ENCODE assay signal across 1 cellular context in genomic region chr13:91058919-91059318, GRCh38.
TF ChIP-seq lines count a peak whose summit lies in the region.

No MANE protein-coding gene starts in this region.

TF ChIP-seq in SK-N-SH treated with all-trans-retinoic acid at 6 μM for 48 hours, 23 proteins besides CTCF, POLR2A, EP300 and RAD21:
- TF ChIP-seq, protein P1, sequence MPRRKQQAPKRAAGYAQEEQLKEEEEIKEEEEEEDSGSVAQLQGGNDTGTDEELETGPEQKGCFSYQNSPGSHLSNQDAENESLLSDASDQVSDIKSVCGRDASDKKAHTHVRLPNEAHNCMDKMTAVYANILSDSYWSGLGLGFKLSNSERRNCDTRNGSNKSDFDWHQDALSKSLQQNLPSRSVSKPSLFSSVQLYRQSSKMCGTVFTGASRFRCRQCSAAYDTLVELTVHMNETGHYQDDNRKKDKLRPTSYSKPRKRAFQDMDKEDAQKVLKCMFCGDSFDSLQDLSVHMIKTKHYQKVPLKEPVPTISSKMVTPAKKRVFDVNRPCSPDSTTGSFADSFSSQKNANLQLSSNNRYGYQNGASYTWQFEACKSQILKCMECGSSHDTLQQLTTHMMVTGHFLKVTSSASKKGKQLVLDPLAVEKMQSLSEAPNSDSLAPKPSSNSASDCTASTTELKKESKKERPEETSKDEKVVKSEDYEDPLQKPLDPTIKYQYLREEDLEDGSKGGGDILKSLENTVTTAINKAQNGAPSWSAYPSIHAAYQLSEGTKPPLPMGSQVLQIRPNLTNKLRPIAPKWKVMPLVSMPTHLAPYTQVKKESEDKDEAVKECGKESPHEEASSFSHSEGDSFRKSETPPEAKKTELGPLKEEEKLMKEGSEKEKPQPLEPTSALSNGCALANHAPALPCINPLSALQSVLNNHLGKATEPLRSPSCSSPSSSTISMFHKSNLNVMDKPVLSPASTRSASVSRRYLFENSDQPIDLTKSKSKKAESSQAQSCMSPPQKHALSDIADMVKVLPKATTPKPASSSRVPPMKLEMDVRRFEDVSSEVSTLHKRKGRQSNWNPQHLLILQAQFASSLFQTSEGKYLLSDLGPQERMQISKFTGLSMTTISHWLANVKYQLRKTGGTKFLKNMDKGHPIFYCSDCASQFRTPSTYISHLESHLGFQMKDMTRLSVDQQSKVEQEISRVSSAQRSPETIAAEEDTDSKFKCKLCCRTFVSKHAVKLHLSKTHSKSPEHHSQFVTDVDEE (CRISPR knock-in tag; IDR thresholded peaks at IDR 0.05): no peak
- TF ChIP-seq ZNF8 (CRISPR knock-in tag; IDR thresholded peaks at IDR 0.05): peak; percentile 77
- TF ChIP-seq ISL1 (CRISPR knock-in tag; IDR thresholded peaks at IDR 0.05): no peak
